17 cellular contexts compared by ENCODE assay signal in the genomic region with DNA sequence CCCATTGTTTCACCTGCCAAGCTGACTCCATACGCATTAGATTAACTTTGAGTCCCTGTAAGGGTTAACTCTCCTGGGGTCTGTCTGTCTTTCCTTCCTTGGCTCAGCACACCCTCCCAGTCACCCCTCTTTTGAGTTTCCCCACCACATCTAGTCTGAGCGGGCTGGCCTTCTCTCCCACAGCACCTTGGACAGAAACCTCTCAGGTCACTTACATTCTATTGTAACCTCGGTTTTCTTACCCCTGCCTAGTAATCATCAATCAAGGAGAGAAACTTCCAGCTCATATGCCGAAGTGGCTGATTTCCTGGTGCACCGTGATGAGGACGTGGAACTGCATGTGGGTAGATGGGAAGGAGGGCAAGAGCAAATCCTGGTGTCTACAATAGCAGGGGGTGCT.
DNase-seq lines count a peak whose midpoint lies in the region; ATAC-seq, FAIRE-seq and TF ChIP-seq lines count a peak whose summit lies in the region.
"Had no signal": no experiment of that assay in that cellular context is flagged by ENCODE, and none has a peak within 500 bp of the region (broad histone marks: within the 10 kb centered on the region; RNA-seq: fewer than 3 reads in every experiment).

No MANE protein-coding gene starts in this region.

- dilution Hi-C loops in endothelial cell of umbilical vein (cut with MboI; ENCODE audit: extremely low pct_ligation_motif_present, low sequenced_read_pairs), result no loop called here

- in situ Hi-C loops in Panc1 (cut with HindIII; ENCODE audit: low pct_unique_long_range_greater_than_20kb, low sequenced_read_pairs), result no loop called here

- H3K27me3 ChIP-seq in HCT116 (ENCODE audit: insufficient read depth, low read length) (no peaks in the 10 kb centered on the region), Panc1 (ENCODE audit: control insufficient read depth, insufficient read depth, low read length) (no peaks in the 10 kb centered on the region), endothelial cell of umbilical vein (ENCODE audit: control insufficient read depth in 2 of 2, insufficient read depth in 2 of 2, low read length in 2 of 2) (no peaks in the 10 kb centered on the region)
- H3K27me3 ChIP-seq: BLaER1 treated with 17β-estradiol and CSF1 and Interleukin-3, amounts not matched to agents 10 nM and 100 nM had no signal

- H2AFZ ChIP-seq in HCT116 (ENCODE audit: low read depth, low read length, poor library complexity, severe bottlenecking) (no peak overlapping the region), endothelial cell of umbilical vein (ENCODE audit: low read depth, low read length) (no peak overlapping the region)

- H3K27ac Mint-ChIP-seq in activated CD4-positive, alpha-beta T cell treated with anti-CD3 and anti-CD28 coated beads, Interleukin-2, amount 10 ng/mL, durations not matched to agents 7 days and 5 days, result no peak overlapping the region
- no peak overlapping the region for H3K27ac Mint-ChIP-seq in immature natural killer cell
- no peak overlapping the region for H3K27ac Mint-ChIP-seq in activated T-helper 1 cell treated with anti-CD3 and anti-CD28 coated beads, Interleukin-12 subunit alpha, Interleukin-12 subunit beta, Interleukin-2, Interleukin-4 antibody, amounts not matched to agents 30 ng/mL and 10 ng/mL and 1 ng/mL, durations not matched to agents 14 hours and 24 hours and 36 hours
- H3K27ac Mint-ChIP-seq: CD4-positive, CD25-positive, alpha-beta regulatory T cell had no signal

- CTCF ChIA-PET in A549 (lab: Yijun Ruan, JAX), result no interaction called here
- CTCF ChIA-PET in HCT116 (lab: Charles Lee), result no interaction called here
- CTCF ChIA-PET in Panc1 (lab: Charles Lee), result no interaction called here
- CTCF ChIA-PET in endothelial cell of umbilical vein (lab: Charles Lee), result interaction anchor here (0.7 to 1.3 kb wide), 3 partner anchors 9 to 356 kb away, joined by 3 to 4 read pairs (median 3); no protein-coding TSS in a partner anchor
- CTCF ChIA-PET in activated CD4-positive, alpha-beta T cell treated with anti-CD3 and anti-CD28 coated beads, Interleukin-2, amount 10 ng/mL, durations not matched to agents 7 days and 5 days (lab: Charles Lee), result no interaction called here

- intact Hi-C loops in HCT116 (cut with micrococcal nuclease), result no loop called here
- intact Hi-C loops in Panc1 (cut with micrococcal nuclease; ENCODE audit: unreplicated experiment), result no loop called here
- intact Hi-C loops in endothelial cell of umbilical vein (cut with micrococcal nuclease), result no loop called here
- intact Hi-C loops in activated T-helper 1 cell treated with anti-CD3 and anti-CD28 coated beads, Interleukin-12 subunit alpha, Interleukin-12 subunit beta, Interleukin-2, Interleukin-4 antibody, amounts not matched to agents 30 ng/mL and 10 ng/mL and 1 ng/mL, durations not matched to agents 14 hours and 24 hours and 36 hours (cut with micrococcal nuclease), result no loop called here

- no peak for ATAC-seq in A549
- no peak for ATAC-seq in HCT116
- ATAC-seq in Panc1, result 0 out of 2 replicates have a peak, but pooled peaks have one; percentile 32
- no peak for ATAC-seq in GM18498 (IDR thresholded peaks at IDR 0.05; ENCODE audit: unreplicated experiment)
- ATAC-seq: GM12878, K562 had no signal

- no peaks in the 10 kb centered on the region for H3K36me3 Mint-ChIP-seq in activated CD4-positive, alpha-beta T cell treated with anti-CD3 and anti-CD28 coated beads, Interleukin-2, amount 10 ng/mL, durations not matched to agents 7 days and 5 days (ENCODE audit: low read depth)
- H3K36me3 Mint-ChIP-seq in immature natural killer cell, result peaks cover 0 to 2% (median 0%) of the 10 kb centered on the region in 3 donors
- H3K36me3 Mint-ChIP-seq in activated T-helper 1 cell treated with anti-CD3 and anti-CD28 coated beads, Interleukin-12 subunit alpha, Interleukin-12 subunit beta, Interleukin-2, Interleukin-4 antibody, amounts not matched to agents 30 ng/mL and 10 ng/mL and 1 ng/mL, durations not matched to agents 14 hours and 24 hours and 36 hours (ENCODE audit: low read depth), result no peaks in the 10 kb centered on the region
- H3K36me3 Mint-ChIP-seq: CD4-positive, CD25-positive, alpha-beta regulatory T cell had no signal

- RAD21 ChIA-PET in HCT116 (lab: Charles Lee; ENCODE audit: low non-redundant PET in 1 of 2, low total read pairs in 2 of 2, uncharacterized antibody in 2 of 2, unreplicated experiment in 2 of 2), result no interaction called here

- H3K9ac ChIP-seq in HCT116 (ENCODE audit: low read length) (no peak overlapping the region), endothelial cell of umbilical vein (replicated peaks; ENCODE audit: extremely low read depth, insufficient read depth, low read length) (no peak overlapping the region)
- H3K9ac ChIP-seq: BLaER1 treated with 17β-estradiol and CSF1 and Interleukin-3, amounts not matched to agents 10 nM and 100 nM had no signal

- no peak for FAIRE-seq in A549 (lab: Jason Lieb, UNC)
- FAIRE-seq in endothelial cell of umbilical vein (lab: Jason Lieb, UNC), result no peak
- FAIRE-seq: GM12878, H54, K562 had no signal

- H3K4me3 ChIP-seq in A549, result no peak overlapping the region
- no peak overlapping the region for H3K4me3 ChIP-seq in HCT116 (replicated peaks in 1 of 2; ENCODE audit: low read depth in 1 of 2, low read length in 2 of 2)
- no peak overlapping the region for H3K4me3 ChIP-seq in Panc1 (ENCODE audit: low read depth in 2 of 2, low read length in 2 of 2)
- H3K4me3 ChIP-seq in endothelial cell of umbilical vein (replicated peaks in 1 of 3; ENCODE audit: insufficient read depth in 1 of 3, low read depth in 1 of 3, low read length in 3 of 3), result no peak overlapping the region
- H3K4me3 ChIP-seq: BLaER1 treated with 17β-estradiol and CSF1 and Interleukin-3, amounts not matched to agents 10 nM and 100 nM; GM12878; K562 had no signal

- H3K27ac ChIP-seq in A549 (no peak overlapping the region), HCT116 (ENCODE audit: low read depth, low read length) (no peak overlapping the region), Panc1 (ENCODE audit: low read length) (no peak overlapping the region), endothelial cell of umbilical vein (ENCODE audit: insufficient read depth, low read depth, low read length) (no peak overlapping the region)
- H3K27ac ChIP-seq: BLaER1 treated with 17β-estradiol and CSF1 and Interleukin-3, amounts not matched to agents 10 nM and 100 nM; HL-60 had no signal

- no peaks in the 10 kb centered on the region for H3K9me2 ChIP-seq in HCT116 (ENCODE audit: insufficient read depth)

- no peaks in the 10 kb centered on the region for H3K9me1 ChIP-seq in endothelial cell of umbilical vein (replicated peaks; ENCODE audit: control insufficient read depth, extremely low read depth, insufficient read depth, low read length)

- H3K79me2 ChIP-seq in HCT116 (ENCODE audit: insufficient read depth, low read length) (peaks cover 29% of the 10 kb centered on the region), endothelial cell of umbilical vein (ENCODE audit: control insufficient read depth, insufficient read depth, low read length) (peaks cover 99% of the 10 kb centered on the region)

- H3K4me1 ChIP-seq in A549 (peaks cover 31% of the 10 kb centered on the region; the same call in 2 of the 3 replicates), HCT116 (ENCODE audit: control insufficient read depth in 1 of 2, insufficient read depth in 2 of 2, low read length in 2 of 2) (no peaks in the 10 kb centered on the region), Panc1 (ENCODE audit: control insufficient read depth, insufficient read depth, low read length) (peaks cover 7% of the 10 kb centered on the region), endothelial cell of umbilical vein (ENCODE audit: control insufficient read depth, extremely low read depth, insufficient read depth, low read length) (no peaks in the 10 kb centered on the region)

- no peak for DNase-seq in A549 (ENCODE audit: low read depth in 1 of 2, low spot score in 1 of 2)
- DNase-seq in HCT116 (ENCODE audit: low read depth, low spot score), result no peak
- DNase-seq in Panc1 (ENCODE audit: low read depth, low spot score), result no peak
- no peak for DNase-seq in endothelial cell of umbilical vein (ENCODE audit: low read depth, low spot score)
- no peak for DNase-seq in activated CD4-positive, alpha-beta T cell treated with anti-CD3 and anti-CD28 coated beads, Interleukin-2, amount 10 ng/mL, durations not matched to agents 7 days and 5 days
- DNase-seq in immature natural killer cell, result no peak
- no peak for DNase-seq in activated T-helper 1 cell treated with anti-CD3 and anti-CD28 coated beads, Interleukin-12 subunit alpha, Interleukin-12 subunit beta, Interleukin-2, Interleukin-4 antibody, amounts not matched to agents 30 ng/mL and 10 ng/mL and 1 ng/mL, durations not matched to agents 14 hours and 24 hours and 36 hours (ENCODE audit: low spot score)
- DNase-seq: 8988T; ACHN; CD4-positive, CD25-positive, alpha-beta regulatory T cell; DMS 273 treated with DMSO at 0.1 percent for 48 hours had no signal

- H4K20me1 ChIP-seq in HCT116 (ENCODE audit: insufficient read depth) (no peaks in the 10 kb centered on the region), endothelial cell of umbilical vein (replicated peaks; ENCODE audit: control insufficient read depth, extremely low read depth, insufficient read depth, low read length) (peaks cover 24% of the 10 kb centered on the region)
- H4K20me1 ChIP-seq: BLaER1 treated with 17β-estradiol and CSF1 and Interleukin-3, amounts not matched to agents 10 nM and 100 nM had no signal

- H3K4me1 Mint-ChIP-seq in activated CD4-positive, alpha-beta T cell treated with anti-CD3 and anti-CD28 coated beads, Interleukin-2, amount 10 ng/mL, durations not matched to agents 7 days and 5 days, result no peaks in the 10 kb centered on the region
- no peaks in the 10 kb centered on the region for H3K4me1 Mint-ChIP-seq in immature natural killer cell
- H3K4me1 Mint-ChIP-seq in activated T-helper 1 cell treated with anti-CD3 and anti-CD28 coated beads, Interleukin-12 subunit alpha, Interleukin-12 subunit beta, Interleukin-2, Interleukin-4 antibody, amounts not matched to agents 30 ng/mL and 10 ng/mL and 1 ng/mL, durations not matched to agents 14 hours and 24 hours and 36 hours (ENCODE audit: low read depth), result no peaks in the 10 kb centered on the region
- H3K4me1 Mint-ChIP-seq: CD4-positive, CD25-positive, alpha-beta regulatory T cell had no signal

- no peak overlapping the region for H3K4me3 Mint-ChIP-seq in activated CD4-positive, alpha-beta T cell treated with anti-CD3 and anti-CD28 coated beads, Interleukin-2, amount 10 ng/mL, durations not matched to agents 7 days and 5 days
- H3K4me3 Mint-ChIP-seq in immature natural killer cell, result no peak overlapping the region
- no peak overlapping the region for H3K4me3 Mint-ChIP-seq in activated T-helper 1 cell treated with anti-CD3 and anti-CD28 coated beads, Interleukin-12 subunit alpha, Interleukin-12 subunit beta, Interleukin-2, Interleukin-4 antibody, amounts not matched to agents 30 ng/mL and 10 ng/mL and 1 ng/mL, durations not matched to agents 14 hours and 24 hours and 36 hours
- H3K4me3 Mint-ChIP-seq: CD4-positive, CD25-positive, alpha-beta regulatory T cell had no signal

- TF ChIP-seq EP300 in A549 (IDR thresholded peaks at IDR 0.05), result no peak

- POLR2A ChIA-PET in A549 (lab: Yijun Ruan, JAX), result no interaction called here
- POLR2A ChIA-PET in HCT116 (lab: Charles Lee), result no interaction called here
- POLR2A ChIA-PET in Panc1 (lab: Charles Lee), result no interaction called here
- POLR2A ChIA-PET in endothelial cell of umbilical vein (lab: Charles Lee), result no interaction called here
- POLR2A ChIA-PET in activated CD4-positive, alpha-beta T cell treated with anti-CD3 and anti-CD28 coated beads, Interleukin-2, amount 10 ng/mL, durations not matched to agents 7 days and 5 days (lab: Charles Lee), result no interaction called here

- H3K36me3 ChIP-seq in HCT116 (ENCODE audit: control insufficient read depth in 1 of 2, insufficient read depth in 2 of 2, low read length in 2 of 2) (no peaks in the 10 kb centered on the region), Panc1 (ENCODE audit: control insufficient read depth, insufficient read depth, low read length) (no peaks in the 10 kb centered on the region), endothelial cell of umbilical vein (ENCODE audit: control insufficient read depth in 2 of 2, extremely low read depth in 1 of 2, insufficient read depth in 2 of 2, low read length in 2 of 2) (peaks cover 0 to 1% of the 10 kb centered on the region in 2 experiments)
- H3K36me3 ChIP-seq: BLaER1 treated with 17β-estradiol and CSF1 and Interleukin-3, amounts not matched to agents 10 nM and 100 nM had no signal

- H3K9me3 ChIP-seq in A549 (no peaks in the 10 kb centered on the region), HCT116 (ENCODE audit: control insufficient read depth in 1 of 2, insufficient read depth in 1 of 2, low read depth in 1 of 2, low read length in 2 of 2) (no peaks in the 10 kb centered on the region), Panc1 (ENCODE audit: control insufficient read depth, insufficient read depth, low read depth, low read length) (no peaks in the 10 kb centered on the region), endothelial cell of umbilical vein (replicated peaks; ENCODE audit: control insufficient read depth, insufficient read depth, low read length) (no peaks in the 10 kb centered on the region)
- H3K9me3 ChIP-seq: BLaER1 treated with 17β-estradiol and CSF1 and Interleukin-3, amounts not matched to agents 10 nM and 100 nM had no signal

- whole genome bisulfite sequencing in A549 (ENCODE audit: missing lambda C conversion rate), result 91% methylated on average over 6 of the region's 6 CpGs

- TF ChIP-seq POLR2A in A549 (IDR thresholded peaks at IDR 0.05; ENCODE audit: low read length) (no peak), HCT116 (IDR thresholded peaks at IDR 0.05; ENCODE audit: borderline replicate concordance, extremely low read depth, insufficient read depth, insufficient read length) (no peak), endothelial cell of umbilical vein (IDR thresholded peaks at IDR 0.05; ENCODE audit: low read depth, low read length) (no peak)

- TF ChIP-seq RAD21 in A549 (conservative IDR thresholded peaks at IDR 0.05 in 1 of 2, IDR thresholded peaks at IDR 0.05 in 1 of 2) (no peak), HCT116 (IDR thresholded peaks at IDR 0.05; ENCODE audit: low read depth) (no peak)

- H3K27me3 Mint-ChIP-seq in activated CD4-positive, alpha-beta T cell treated with anti-CD3 and anti-CD28 coated beads, Interleukin-2, amount 10 ng/mL, durations not matched to agents 7 days and 5 days, result no peaks in the 10 kb centered on the region
- peaks cover under 1 to 3% (median 2%) of the 10 kb centered on the region in 3 donors for H3K27me3 Mint-ChIP-seq in immature natural killer cell (ENCODE audit: low read depth in 3 of 3)
- H3K27me3 Mint-ChIP-seq in activated T-helper 1 cell treated with anti-CD3 and anti-CD28 coated beads, Interleukin-12 subunit alpha, Interleukin-12 subunit beta, Interleukin-2, Interleukin-4 antibody, amounts not matched to agents 30 ng/mL and 10 ng/mL and 1 ng/mL, durations not matched to agents 14 hours and 24 hours and 36 hours (ENCODE audit: insufficient read depth), result no peaks in the 10 kb centered on the region
- H3K27me3 Mint-ChIP-seq: CD4-positive, CD25-positive, alpha-beta regulatory T cell had no signal

- TF ChIP-seq CTCF in A549 (IDR thresholded peaks at IDR 0.05) (no peak), HCT116 (IDR thresholded peaks at IDR 0.05 in 2 of 3, conservative IDR thresholded peaks at IDR 0.05 in 1 of 3; ENCODE audit: borderline replicate concordance in 1 of 3, insufficient read depth in 1 of 3, low read depth in 2 of 3, low read length in 2 of 3) (no peak), Panc1 (IDR thresholded peaks at IDR 0.05) (no peak), endothelial cell of umbilical vein (IDR thresholded peaks at IDR 0.05; ENCODE audit: extremely low read depth in 1 of 2, insufficient read depth in 1 of 2, low read depth in 1 of 2, low read length in 2 of 2) (no peak)

- BruUV-seq in HCT116 (replicated peaks; lab: Mats Ljungman, UMichigan), result no TSS peak
- no TSS peak for BruUV-seq in Panc1 (replicated peaks; lab: Mats Ljungman, UMichigan)
- BruUV-seq in endothelial cell of umbilical vein (replicated peaks; lab: Mats Ljungman, UMichigan), result no TSS peak

- H3K9me3 Mint-ChIP-seq in activated CD4-positive, alpha-beta T cell treated with anti-CD3 and anti-CD28 coated beads, Interleukin-2, amount 10 ng/mL, durations not matched to agents 7 days and 5 days, result no peaks in the 10 kb centered on the region
- peaks cover 0 to 5% (median 2%) of the 10 kb centered on the region in 6 donors for H3K9me3 Mint-ChIP-seq in immature natural killer cell
- H3K9me3 Mint-ChIP-seq in activated T-helper 1 cell treated with anti-CD3 and anti-CD28 coated beads, Interleukin-12 subunit alpha, Interleukin-12 subunit beta, Interleukin-2, Interleukin-4 antibody, amounts not matched to agents 30 ng/mL and 10 ng/mL and 1 ng/mL, durations not matched to agents 14 hours and 24 hours and 36 hours, result no peaks in the 10 kb centered on the region

- H3K4me2 ChIP-seq in A549 (no peak overlapping the region), HCT116 (ENCODE audit: low read length) (no peak overlapping the region), endothelial cell of umbilical vein (ENCODE audit: insufficient read depth, low read length) (no peak overlapping the region)
- H3K4me2 ChIP-seq: BLaER1 treated with 17β-estradiol and CSF1 and Interleukin-3, amounts not matched to agents 10 nM and 100 nM had no signal

Comparison
In these comparisons a context has a peak if more than half of its experiments do, and no peak if none do; other contexts are left out.
1. Of the 6 proteins assayed by ChIP-seq in both A549 and HCT116: peak only in A549: none; only in HCT116: none; in both: REST; in neither: 5.